In the genomic region with DNA sequence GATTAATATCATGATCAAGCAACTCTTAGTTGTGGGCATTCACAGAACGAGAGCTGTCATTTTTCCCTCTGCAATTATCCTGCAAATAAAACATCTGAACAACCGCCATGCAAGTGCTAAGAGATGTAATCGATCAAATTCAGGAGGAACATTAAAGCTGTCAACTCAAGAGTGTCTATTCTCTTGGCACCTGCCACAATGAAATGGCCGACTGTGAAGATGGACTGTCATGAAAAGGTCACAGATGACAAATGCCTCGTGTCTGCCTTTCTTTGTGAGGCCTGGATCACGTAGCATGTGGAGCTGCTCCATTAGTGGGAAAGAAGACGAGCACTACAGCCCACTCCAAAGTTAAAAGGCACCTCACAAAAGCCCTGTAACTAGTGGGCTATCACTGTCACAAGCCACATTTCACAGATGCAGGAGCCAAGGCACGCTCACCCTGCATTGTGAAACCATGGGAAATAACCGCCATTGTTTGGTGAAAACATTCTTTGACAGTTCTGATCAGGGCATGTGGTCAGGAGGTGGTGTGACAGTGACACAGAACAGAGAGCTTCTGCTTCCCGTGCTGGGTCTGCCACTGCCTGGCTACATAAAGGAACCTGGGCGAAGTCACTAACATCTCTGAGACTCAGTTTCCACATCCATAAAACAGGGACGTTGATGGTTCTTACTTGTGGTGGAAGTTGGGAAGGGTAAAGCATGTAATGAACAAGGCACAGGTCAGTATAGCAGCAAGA, we compare ENCODE assay signal across 15 cellular contexts.
"Had no signal": no experiment of that assay in that cellular context is flagged by ENCODE, and none has a peak within 500 bp of the region (broad histone marks: within the 10 kb centered on the region; RNA-seq: fewer than 3 reads in every experiment).

No MANE protein-coding gene starts in this region.

- H3K27ac ChIP-seq: gastroesophageal sphincter, ovary had no signal

- H3K9me3 ChIP-seq: gastroesophageal sphincter, ovary had no signal

- ATAC-seq: activated naive CD4-positive, alpha-beta T cell treated with anti-CD3 and anti-CD28 coated beads, Interleukin-2, amount 50 U/mL, for 72 hours; gastroesophageal sphincter; left ventricle myocardium superior had no signal

- H3K36me3 ChIP-seq: ovary had no signal

- H3K4me3 ChIP-seq: gastroesophageal sphincter, ovary had no signal

- DNase-seq: activated CD4-positive, alpha-beta T cell treated with anti-CD3 and anti-CD28 coated beads, Interleukin-2, amount 50 U/mL, for 4 hours; activated CD4-positive, CD25-positive, alpha-beta regulatory T cell treated with anti-CD3 and anti-CD28 coated beads, Interleukin-2, amount 50 U/mL, for 72 hours; activated effector memory CD4-positive, alpha-beta T cell treated with Interleukin-2 at 50 U/mL for 16 hours; activated T-cell treated with anti-CD3 and anti-CD28 coated beads, Interleukin-2, amount 50 U/mL, for 24 hours; amygdala; cerebellar nuclear complex; kidney; left ventricle myocardium superior; mesenchymal stem cell; ovary; stimulated activated CD4-positive, alpha-beta T cell treated with anti-CD3 and anti-CD28 coated beads, Interleukin-12 subunit alpha, Interleukin-12 subunit beta, amount 100 ng/mL, for 4 hours; stimulated activated CD4-positive, alpha-beta T cell treated with anti-CD3 and anti-CD28 coated beads, Interleukin-2, amount 100 ng/mL, for 48 hours; stimulated activated naive CD4-positive, alpha-beta T cell treated with Interleukin-2 at 50 U/mL for 16 hours had no signal

- H3K4me1 ChIP-seq: gastroesophageal sphincter had no signal

- FAIRE-seq: kidney had no signal

- H3K27me3 ChIP-seq: gastroesophageal sphincter, ovary had no signal
